ENCODE assay signal across 2 cellular contexts in genomic region chr7:131326576-131326975, GRCh38.
TF ChIP-seq lines count a peak whose summit lies in the region.

No MANE protein-coding gene starts in this region.

TF ChIP-seq in SK-N-SH, 30 proteins besides CTCF, POLR2A, EP300 and RAD21:
- TF ChIP-seq REST (IDR thresholded peaks at IDR 0.05; ENCODE audit: low read depth, low read length) (no peak), RFX5 (IDR thresholded peaks at IDR 0.05; ENCODE audit: low read length) (no peak), PBX3 (IDR thresholded peaks at IDR 0.05) (no peak), GABPA (IDR thresholded peaks at IDR 0.05; ENCODE audit: low read depth) (no peak), FOSL2 (IDR thresholded peaks at IDR 0.05; ENCODE audit: borderline replicate concordance, low read depth) (no peak), MXI1 (IDR thresholded peaks at IDR 0.05; ENCODE audit: low read depth, low read length) (no peak), FOXJ3 (CRISPR knock-in tag; IDR thresholded peaks at IDR 0.05) (no peak), CHD2 (IDR thresholded peaks at IDR 0.05; ENCODE audit: low read length, partially characterized antibody) (no peak), ZBTB33 (IDR thresholded peaks at IDR 0.05; ENCODE audit: borderline replicate concordance, low read depth) (no peak), MAX (IDR thresholded peaks at IDR 0.05; ENCODE audit: low read depth) (no peak), EZH2phosphoT487 (IDR thresholded peaks at IDR 0.05; ENCODE audit: borderline replicate concordance, low read depth) (no peak)

TF ChIP-seq in SK-N-SH treated with all-trans-retinoic acid at 6 μM for 48 hours, 23 proteins besides CTCF, POLR2A, EP300 and RAD21 (continued from another document):
- TF ChIP-seq ZFP30 (CRISPR knock-in tag; IDR thresholded peaks at IDR 0.05) (no peak), RARB (CRISPR knock-in tag; IDR thresholded peaks at IDR 0.05) (no peak), CSDC2 (CRISPR knock-in tag; IDR thresholded peaks at IDR 0.05) (no peak), ZNF8 (CRISPR knock-in tag; IDR thresholded peaks at IDR 0.05) (no peak), CSRNP3 (CRISPR knock-in tag; IDR thresholded peaks at IDR 0.05) (no peak), GLIS3 (CRISPR knock-in tag; IDR thresholded peaks at IDR 0.05) (no peak), BACH2 (CRISPR knock-in tag; IDR thresholded peaks at IDR 0.05; ENCODE audit: borderline replicate concordance) (no peak), ZNF565 (CRISPR knock-in tag; conservative IDR thresholded peaks at IDR 0.05; ENCODE audit: low read depth) (no peak), TCF4 (CRISPR knock-in tag; IDR thresholded peaks at IDR 0.05; ENCODE audit: borderline replicate concordance) (no peak), ISL1 (CRISPR knock-in tag; IDR thresholded peaks at IDR 0.05) (no peak), ZC3H10 (CRISPR knock-in tag; IDR thresholded peaks at IDR 0.05) (no peak), ARNTL (CRISPR knock-in tag; IDR thresholded peaks at IDR 0.05; ENCODE audit: borderline replicate concordance, low read depth) (no peak), ZNF70 (CRISPR knock-in tag; IDR thresholded peaks at IDR 0.05) (no peak), SNAI2 (CRISPR knock-in tag; IDR thresholded peaks at IDR 0.05) (no peak)
